3 cellular contexts compared by ENCODE assay signal in the genomic region with DNA sequence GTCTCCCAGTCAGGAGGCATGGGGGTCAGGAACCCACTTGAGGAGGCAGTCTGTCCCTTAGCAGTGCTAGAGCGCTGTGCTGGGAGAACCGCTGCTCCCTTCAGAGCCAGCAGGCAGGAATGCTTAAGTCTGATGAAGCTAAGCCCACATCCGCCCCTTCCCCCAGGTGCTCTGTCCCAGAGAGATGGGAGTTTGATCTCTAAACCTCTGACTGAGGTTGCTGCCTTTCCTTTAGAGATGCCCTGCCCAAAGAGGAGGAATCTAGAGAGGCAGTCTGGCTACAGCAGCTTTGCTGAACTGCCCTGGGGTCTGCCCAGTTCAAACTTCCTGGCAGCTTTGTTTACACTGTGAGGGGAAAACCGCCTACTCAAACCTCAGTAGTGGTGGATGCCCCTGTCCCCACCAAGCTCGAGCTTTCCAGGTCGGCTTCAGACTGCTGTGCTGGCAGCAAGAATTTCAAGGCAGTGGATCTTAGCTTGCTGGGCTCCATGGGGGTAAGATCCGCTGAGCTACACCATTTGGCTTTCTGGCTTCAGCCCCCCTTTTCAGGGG. TPM values are rescaled to one million over a fixed set of nuclear protein-coding genes. Genes with fewer than 3 reads are reported as not detected.
"Had no signal": no experiment of that assay in that cellular context is flagged by ENCODE, and none has a peak within 500 bp of the region (broad histone marks: within the 10 kb centered on the region; RNA-seq: fewer than 3 reads in every experiment).

No MANE protein-coding gene starts in this region.

RNA-seq across cellular contexts. Expression of gene SLAMF6, which starts 6.4 kb away (rescaled TPM):
- total RNA-seq: ascending aorta, cardiac muscle cell, chondrocyte had no signal
- polyA plus RNA-seq: cardiac muscle cell had no signal

RNA-seq across cellular contexts. Expression of gene CD84, which starts 49.8 kb away (rescaled TPM):
- total RNA-seq: cardiac muscle cell, chondrocyte had no signal
- polyA plus RNA-seq: cardiac muscle cell had no signal
